In genomic region chr9:136728548-136729123, GRCh38 we compare ENCODE assay signal across 1 cellular context.
TF ChIP-seq lines count a peak whose summit lies in the region.

No MANE protein-coding gene starts in this region.

TF ChIP-seq in GM12891, 5 proteins besides CTCF, POLR2A, EP300 and RAD21:
- TF ChIP-seq PAX5 (IDR thresholded peaks at IDR 0.05; ENCODE audit: insufficient read depth, low read length, severe bottlenecking) (no peak), POU2F2 (IDR thresholded peaks at IDR 0.05; ENCODE audit: low read depth, low read length) (no peak), TAF1 (IDR thresholded peaks at IDR 0.05; ENCODE audit: low read depth, low read length) (no peak), POLR2AphosphoS5 (IDR thresholded peaks at IDR 0.05; ENCODE audit: low read depth, low read length) (no peak), SPI1 (IDR thresholded peaks at IDR 0.05; ENCODE audit: low read depth, low read length) (no peak)
